20 cellular contexts compared by ENCODE assay signal in genomic region chr20:44517454-44517853, GRCh38. TPM values are rescaled to one million over a fixed set of nuclear protein-coding genes. Genes with fewer than 3 reads are reported as not detected.
A peak's percentile ranks its signal among the peaks of the same experiment; 100 is the strongest.
DNase-seq lines count a peak whose midpoint lies in the region; ATAC-seq and TF ChIP-seq lines count a peak whose summit lies in the region.
"Had no signal": no experiment of that assay in that cellular context is flagged by ENCODE, and none has a peak within 500 bp of the region (broad histone marks: within the 10 kb centered on the region; RNA-seq: fewer than 3 reads in every experiment).

No MANE protein-coding gene starts in this region.

- no peak for DNase-seq in natural killer cell
- DNase-seq in natural killer cell treated with Interleukin-12 subunit alpha and Interleukin-12 subunit beta and Interleukin-15 and Interleukin-18, amount 100 ng/mL, for 72 hours (ENCODE audit: low spot score): no peak
- no peak for DNase-seq in adipocyte (ENCODE audit: low read depth)
- no peak for DNase-seq in naive B cell
- DNase-seq in stimulated activated CD4-positive, alpha-beta T cell treated with anti-CD3 and anti-CD28 coated beads, Interleukin-4, amount 100 ng/mL, for 1 hour: no peak
- no peak for DNase-seq in HFFc6
- DNase-seq: activated B cell treated with CpG ODN at 0.5 μM for 24 hours; anterior cingulate cortex; Calu3; NCI-H1048; NCI-H2029 treated with DMSO at 0.1 percent for 48 hours; nephron progenitor cell; NK-92 treated with Interleukin-12 subunit alpha and Interleukin-12 subunit beta, amount 100 ng/mL, for 24 hours; stimulated activated CD4-positive, alpha-beta T cell treated with anti-CD3 and anti-CD28 coated beads, Interleukin-12 subunit alpha, Interleukin-12 subunit beta, amount 100 ng/mL, for 4 hours had no signal

- TF ChIP-seq CTCF in natural killer cell (IDR thresholded peaks at IDR 0.05) (no peak), HFFc6 (IDR thresholded peaks at IDR 0.05) (no peak)

- H3K4me3 ChIP-seq in adipocyte (ENCODE audit: low read length): no peak overlapping the region
- H3K4me3 ChIP-seq: prostate gland, SK-N-MC had no signal

- H3K36me3 Mint-ChIP-seq in natural killer cell (no peaks in the 10 kb centered on the region), naive B cell (no peaks in the 10 kb centered on the region), HFFc6 (ENCODE audit: low read depth) (peaks cover 17% of the 10 kb centered on the region; the same call in 1 of the 2 replicates)
- H3K36me3 Mint-ChIP-seq in natural killer cell treated with Interleukin-12 subunit alpha and Interleukin-12 subunit beta and Interleukin-15 and Interleukin-18, amount 100 ng/mL, for 72 hours: no peaks in the 10 kb centered on the region

- intact Hi-C loops in natural killer cell (cut with micrococcal nuclease): no loop called here

- ATAC-seq in natural killer cell (no peak), naive B cell (ENCODE audit: low read depth in 2 of 2) (no peak), HG03571 (IDR thresholded peaks at IDR 0.05; ENCODE audit: unreplicated experiment) (no peak), HG02678 (IDR thresholded peaks at IDR 0.05; ENCODE audit: unreplicated experiment) (no peak)
- ATAC-seq in natural killer cell treated with Interleukin-12 subunit alpha and Interleukin-12 subunit beta and Interleukin-15 and Interleukin-18, amount 100 ng/mL, for 72 hours: no peak

- H3K9me3 ChIP-seq in adipocyte (ENCODE audit: control insufficient read depth, low read length): no peaks in the 10 kb centered on the region
- H3K9me3 ChIP-seq: prostate gland had no signal

- H3K9me3 Mint-ChIP-seq in natural killer cell (no peaks in the 10 kb centered on the region), naive B cell (no peaks in the 10 kb centered on the region), HFFc6 (no peaks in the 10 kb centered on the region)
- H3K9me3 Mint-ChIP-seq in natural killer cell treated with Interleukin-12 subunit alpha and Interleukin-12 subunit beta and Interleukin-15 and Interleukin-18, amount 100 ng/mL, for 72 hours: no peaks in the 10 kb centered on the region
- H3K9me3 Mint-ChIP-seq: activated B cell treated with CpG ODN at 0.5 μM for 24 hours; activated T-helper 2 cell treated with anti-CD3 and anti-CD28 coated beads, Interferon-gamma antibody, Interleukin-2, Interleukin-4, amounts not matched to agents 10 μg/mL and 5 μg/mL and 100 μg/mL, durations not matched to agents 14 hours and 24 hours and 36 hours; nephron progenitor cell; T-helper 2 cell treated with Interferon-gamma antibody and Interleukin-4, amounts not matched to agents 5 μg/mL and 100 μg/mL, for 36 hours had no signal

- peaks cover 61% of the 10 kb centered on the region for H3K4me1 ChIP-seq in adipocyte (ENCODE audit: control insufficient read depth, insufficient read depth, low read length)

- H3K36me3 ChIP-seq in adipocyte (ENCODE audit: control insufficient read depth, insufficient read depth, low read length, severe bottlenecking): peaks cover 6% of the 10 kb centered on the region
- H3K36me3 ChIP-seq: prostate gland had no signal

- H3K4me1 Mint-ChIP-seq in natural killer cell (peaks cover 63 to 71% of the 10 kb centered on the region in 2 donors), naive B cell (peaks cover 43 to 71% (median 60%) of the 10 kb centered on the region in 3 donors), HFFc6 (ENCODE audit: low read depth) (peaks cover 56% of the 10 kb centered on the region)
- H3K4me1 Mint-ChIP-seq in natural killer cell treated with Interleukin-12 subunit alpha and Interleukin-12 subunit beta and Interleukin-15 and Interleukin-18, amount 100 ng/mL, for 72 hours (ENCODE audit: low read depth in 2 of 2): peaks cover 35 to 44% of the 10 kb centered on the region in 2 donors

- H3K9ac ChIP-seq in adipocyte (ENCODE audit: low read length): peak overlapping the region; percentile 4

- H3K27me3 Mint-ChIP-seq in natural killer cell (ENCODE audit: low read depth in 2 of 2) (no peaks in the 10 kb centered on the region), naive B cell (no peaks in the 10 kb centered on the region), HFFc6 (ENCODE audit: insufficient read depth) (0 out of 2 replicates have a peak, but pooled peaks cover 3% of the 10 kb centered on the region)
- H3K27me3 Mint-ChIP-seq in natural killer cell treated with Interleukin-12 subunit alpha and Interleukin-12 subunit beta and Interleukin-15 and Interleukin-18, amount 100 ng/mL, for 72 hours: no peaks in the 10 kb centered on the region
- H3K27me3 Mint-ChIP-seq: activated B cell treated with CpG ODN at 0.5 μM for 24 hours had no signal

- H3K27me3 ChIP-seq in adipocyte (replicated peaks; ENCODE audit: control insufficient read depth, insufficient read depth, low read length): no peaks in the 10 kb centered on the region

- H3K27ac Mint-ChIP-seq in natural killer cell (peak overlapping the region; percentile 96 to 98), naive B cell (peak overlapping the region in 4 of 6 donors; percentile 63 to 93 (median 78)), HFFc6 (no peak overlapping the region)
- H3K27ac Mint-ChIP-seq in natural killer cell treated with Interleukin-12 subunit alpha and Interleukin-12 subunit beta and Interleukin-15 and Interleukin-18, amount 100 ng/mL, for 72 hours: no peak overlapping the region
- H3K27ac Mint-ChIP-seq: activated B cell treated with CpG ODN at 0.5 μM for 24 hours; T-helper 2 cell treated with Interferon-gamma antibody and Interleukin-4, amounts not matched to agents 5 μg/mL and 100 μg/mL, for 36 hours had no signal

- H3K4me3 Mint-ChIP-seq in natural killer cell: no peak overlapping the region
- H3K4me3 Mint-ChIP-seq in natural killer cell treated with Interleukin-12 subunit alpha and Interleukin-12 subunit beta and Interleukin-15 and Interleukin-18, amount 100 ng/mL, for 72 hours: no peak overlapping the region
- H3K4me3 Mint-ChIP-seq in naive B cell: peak overlapping the region in 2 of 8 donors; percentile 24 to 37
- no peak overlapping the region for H3K4me3 Mint-ChIP-seq in HFFc6
- H3K4me3 Mint-ChIP-seq: activated B cell treated with CpG ODN at 0.5 μM for 24 hours; nephron progenitor cell; T-helper 2 cell treated with Interferon-gamma antibody and Interleukin-4, amounts not matched to agents 5 μg/mL and 100 μg/mL, for 36 hours had no signal

RNA-seq across cellular contexts. Expression of gene SERINC3, which starts 4.4 kb away (rescaled TPM):
- 10 to 100 TPM; 70.1 to 89.6 (median 78.6) TPM for total RNA-seq in natural killer cell
- total RNA-seq in natural killer cell treated with Interleukin-12 subunit alpha and Interleukin-12 subunit beta and Interleukin-15 and Interleukin-18, amount 100 ng/mL, for 72 hours: 10 to 100 TPM; 46.7 to 83.8 TPM
- polyA plus RNA-seq in naive B cell (ENCODE audit: low read depth in 6 of 6): 100 to 1,000 TPM; 120 to 145 (median 133) TPM
- 100 to 1,000 TPM; 161 to 219 (median 188) TPM for total RNA-seq in HFFc6 (2021; fragmentation: NEBNext Ultra II Directional; extraction: Animal tissue kit (Norgen Biotek cat#: 25700))

RNA-seq across cellular contexts. Expression of gene TTPAL, which starts 41.8 kb away (rescaled TPM):
- total RNA-seq in natural killer cell: 10 to 100 TPM; 17.2 to 22.9 (median 22.5) TPM
- 10 to 100 TPM; 19.7 to 36.1 TPM for total RNA-seq in natural killer cell treated with Interleukin-12 subunit alpha and Interleukin-12 subunit beta and Interleukin-15 and Interleukin-18, amount 100 ng/mL, for 72 hours
- 10 to 100 TPM in 5 of 6 donors, 1 to 10 TPM in 1; 4.2 to 16.3 (median 13.0) TPM for polyA plus RNA-seq in naive B cell (ENCODE audit: low read depth in 6 of 6)
- total RNA-seq in HFFc6 (2021; fragmentation: NEBNext Ultra II Directional; extraction: Animal tissue kit (Norgen Biotek cat#: 25700)): 10 to 100 TPM; 28.7 to 38.7 (median 35.2) TPM

Comparison
In these comparisons a context has a peak if more than half of its experiments do, and no peak if none do; other contexts are left out.
1. H3K27ac Mint-ChIP-seq: peak in natural killer cell (2 of 2) and naive B cell (4 of 6); none in natural killer cell treated with Interleukin-12 subunit alpha and Interleukin-12 subunit beta and Interleukin-15 and Interleukin-18, amount 100 ng/mL, for 72 hours (0 of 2) and HFFc6 (single experiment).